Comparison of ENCODE assay signal across 31 cellular contexts in the genomic region with DNA sequence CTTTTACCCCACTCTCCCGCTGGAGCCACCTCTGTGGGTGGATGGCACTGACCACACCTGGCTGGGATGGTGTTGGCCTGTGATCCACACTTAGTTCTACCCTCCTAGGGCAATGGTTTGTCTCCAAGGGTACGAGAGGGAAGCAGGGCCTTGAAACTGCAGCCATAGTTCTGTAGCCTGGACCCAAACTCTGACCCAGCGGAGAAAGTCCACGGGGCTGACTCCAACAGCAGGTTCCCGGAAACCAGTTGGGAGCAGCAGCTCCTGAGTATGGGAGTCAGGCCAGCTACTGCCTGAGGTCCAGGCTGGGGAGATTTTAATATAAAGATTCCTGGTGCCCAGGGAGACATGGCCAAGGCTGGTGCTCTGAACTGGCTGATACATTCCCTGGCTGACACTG. TPM values are rescaled to one million over a fixed set of nuclear protein-coding genes. Genes with fewer than 3 reads are reported as not detected.
A peak's percentile ranks its signal among the peaks of the same experiment; 100 is the strongest.
DNase-seq lines count a peak whose midpoint lies in the region; ATAC-seq, FAIRE-seq and TF ChIP-seq lines count a peak whose summit lies in the region.
"Had no signal": no experiment of that assay in that cellular context is flagged by ENCODE, and none has a peak within 500 bp of the region (broad histone marks: within the 10 kb centered on the region; RNA-seq: fewer than 3 reads in every experiment).

No MANE protein-coding gene starts in this region.

- H3K9ac ChIP-seq in HepG2 (ENCODE audit: insufficient read depth, low read depth, low read length), result no peak overlapping the region

- peaks cover 0 to 5% of the 10 kb centered on the region in 2 experiments; a peak in 1 of 5 replicates for H3K36me3 ChIP-seq in HepG2 (replicated peaks in 1 of 2; ENCODE audit: control insufficient read depth in 1 of 2, insufficient read depth in 2 of 2, low read length in 2 of 2)
- peaks cover 0 to 91% (median 4%) of the 10 kb centered on the region in 6 donors for H3K36me3 ChIP-seq in spleen
- H3K36me3 ChIP-seq: BE2C, SJSA1 had no signal

- no peak overlapping the region for H2AFZ ChIP-seq in HepG2 (ENCODE audit: low read length)

- H3K79me2 ChIP-seq in HepG2 (ENCODE audit: insufficient read depth, low read length), result no peaks in the 10 kb centered on the region

- no peaks in the 10 kb centered on the region for H4K20me1 ChIP-seq in HepG2 (ENCODE audit: insufficient read depth, low read length)

- H3K9me3 ChIP-seq in A549, result no peaks in the 10 kb centered on the region
- H3K9me3 ChIP-seq in HepG2 (ENCODE audit: low read length), result no peaks in the 10 kb centered on the region
- no peaks in the 10 kb centered on the region for H3K9me3 ChIP-seq in spleen
- H3K9me3 ChIP-seq: BE2C, SJSA1, testis had no signal

- ATAC-seq in A549 (no peak), HepG2 (no peak)
- no peak for ATAC-seq in activated naive CD4-positive, alpha-beta T cell treated with anti-CD3 and anti-CD28 coated beads, Interleukin-2, amount 50 U/mL, for 72 hours
- ATAC-seq: left colon had no signal

- POLR2A ChIA-PET in A549 (lab: Yijun Ruan, JAX), result no interaction called here
- POLR2A ChIA-PET in RWPE1 (lab: Yijun Ruan, JAX; ENCODE audit: low non-redundant PET), result no interaction called here
- POLR2A ChIA-PET in HepG2 (lab: Yijun Ruan, JAX), result interaction anchor here (1.3 to 3.9 kb wide), 3 partner anchors 16 to 37 kb away, joined by 5 to 69 read pairs (median 10); no protein-coding TSS in a partner anchor

- H3K36me3 Mint-ChIP-seq in activated naive CD4-positive, alpha-beta T cell treated with anti-CD3 and anti-CD28 coated beads, Interleukin-2, amount 50 U/mL, for 72 hours, result no peaks in the 10 kb centered on the region

- peak overlapping the region; percentile 11 to 92; a peak in 4 of 6 replicates for H3K27ac ChIP-seq in A549
- H3K27ac ChIP-seq in RWPE1, result peak overlapping the region; percentile 100
- peak overlapping the region; percentile 20 for H3K27ac ChIP-seq in HepG2 (ENCODE audit: extremely low read length, insufficient read depth, low read length)
- peak overlapping the region; percentile 9 to 87 (median 70) for H3K27ac ChIP-seq in spleen
- H3K27ac ChIP-seq: SJSA1, testis had no signal

- H3K4me1 ChIP-seq in A549, result peaks cover 64% of the 10 kb centered on the region
- peaks cover 64% of the 10 kb centered on the region for H3K4me1 ChIP-seq in HepG2 (ENCODE audit: insufficient read depth, low read length)
- peaks cover 22 to 98% (median 74%) of the 10 kb centered on the region in 6 donors for H3K4me1 ChIP-seq in spleen
- H3K4me1 ChIP-seq: testis had no signal

- TF ChIP-seq CTCF in A549 (IDR thresholded peaks at IDR 0.05) (no peak), RWPE1 (conservative IDR thresholded peaks at IDR 0.05; ENCODE audit: low read depth) (no peak), HepG2 (CRISPR knock-in tag; IDR thresholded peaks at IDR 0.05) (no peak), spleen (IDR thresholded peaks at IDR 0.05 in 8 of 11, conservative IDR thresholded peaks at IDR 0.05 in 3 of 11) (no peak)

- FAIRE-seq in A549 (lab: Jason Lieb, UNC) (no peak), HepG2 (lab: Jason Lieb, UNC) (no peak)
- FAIRE-seq: colon, G401.6, RCC 7860 had no signal

- H3K27me3 ChIP-seq in HepG2 (ENCODE audit: control insufficient read depth in 1 of 2, insufficient read depth in 2 of 2, low read length in 2 of 2), result no peaks in the 10 kb centered on the region
- H3K27me3 ChIP-seq in spleen (replicated peaks in 1 of 7), result no peaks in the 10 kb centered on the region
- H3K27me3 ChIP-seq: BE2C, SJSA1, testis had no signal

- no TSS peak for BruUV-seq in HepG2 (replicated peaks; lab: Mats Ljungman, UMichigan)

- DNase-seq in A549 (ENCODE audit: low read depth in 1 of 2, low spot score in 1 of 2), result no peak
- no peak for DNase-seq in RWPE1 (ENCODE audit: low spot score)
- no peak for DNase-seq in HepG2 (ENCODE audit: low spot score)
- no peak for DNase-seq in spleen
- no peak for DNase-seq in HCEC 1CT
- DNase-seq in AG20443 (ENCODE audit: low spot score), result no peak
- DNase-seq in HuH-7.5 (ENCODE audit: low spot score), result no peak
- DNase-seq in activated naive CD4-positive, alpha-beta T cell treated with anti-CD3 and anti-CD28 coated beads, Interleukin-2, amount 50 U/mL, for 72 hours (ENCODE audit: low spot score in 2 of 2), result no peak
- DNase-seq: activated CD4-positive, alpha-beta T cell treated with anti-CD3 and anti-CD28 coated beads, Interleukin-2, amount 50 U/mL, for 48 hours; activated CD4-positive, CD25-positive, alpha-beta regulatory T cell; activated CD8-positive, alpha-beta memory T cell treated with anti-CD3 and anti-CD28 coated beads, Interleukin-2, amount 50 U/mL, for 48 hours; activated naive CD4-positive, alpha-beta T cell treated with anti-CD3 and anti-CD28 coated beads, Interleukin-2, amount 10 ng/mL, durations not matched to agents 7 days and 5 days; BE2C; effector memory CD4-positive, alpha-beta T cell; foreskin melanocyte; GOT3; left colon; naive thymus-derived CD8-positive, alpha-beta T cell; NCI-H1092 treated with DMSO at 0.1 percent for 48 hours; NCI-H2029; NCI-H2227 treated with DMSO at 0.1 percent for 48 hours; NCI-H774; retina; stimulated activated CD4-positive, alpha-beta T cell treated with anti-CD3 and anti-CD28 coated beads, Interleukin-2, amount 100 ng/mL, for 48 hours; T-cell; testis had no signal

- in situ Hi-C loops in HepG2 (cut with HindIII; ENCODE audit: extremely low pct_ligation_motif_present, low pct_unique_long_range_greater_than_20kb), result no loop called here

- 94% methylated on average over 4 of the region's 5 CpGs for WGBS in A549 (ENCODE audit: missing lambda C conversion rate)
- WGBS in HepG2 (ENCODE audit: low lambda C conversion rate), result 93% methylated on average over 2 of the region's 5 CpGs
- 56 to 90% (median 80%) methylated on average over 2 to 5 of the region's 5 CpGs for WGBS in spleen, 5 donors

- CTCF ChIA-PET in A549 (lab: Yijun Ruan, JAX), result interaction anchor here (0.6 to 6.8 kb wide), 5 partner anchors 9 to 1032 kb away, joined by 3 to 38 read pairs (median 4); no protein-coding TSS in a partner anchor
- CTCF ChIA-PET in RWPE1 (lab: Yijun Ruan, JAX), result no interaction called here
- CTCF ChIA-PET in HepG2 (lab: Yijun Ruan, JAX; ENCODE audit: low intra/inter-chr PET ratio, low total read pairs), result no interaction called here

- no peaks in the 10 kb centered on the region for H3K9me3 Mint-ChIP-seq in activated naive CD4-positive, alpha-beta T cell treated with anti-CD3 and anti-CD28 coated beads, Interleukin-2, amount 50 U/mL, for 72 hours
- H3K9me3 Mint-ChIP-seq: activated naive CD4-positive, alpha-beta T cell treated with anti-CD3 and anti-CD28 coated beads, Interleukin-2, amount 10 ng/mL, durations not matched to agents 7 days and 5 days; IgD-negative memory B cell; naive thymus-derived CD8-positive, alpha-beta T cell; T-cell had no signal

- H3K27ac Mint-ChIP-seq in activated naive CD4-positive, alpha-beta T cell treated with anti-CD3 and anti-CD28 coated beads, Interleukin-2, amount 50 U/mL, for 72 hours, result no peak overlapping the region
- H3K27ac Mint-ChIP-seq: IgD-negative memory B cell, T-cell had no signal

- H3K4me2 ChIP-seq in A549, result no peak overlapping the region
- no peak overlapping the region for H3K4me2 ChIP-seq in HepG2 (ENCODE audit: low read depth, low read length)

- TF ChIP-seq RAD21 in A549 (conservative IDR thresholded peaks at IDR 0.05 in 1 of 2, IDR thresholded peaks at IDR 0.05 in 1 of 2) (no peak), HepG2 (CRISPR knock-in tag; IDR thresholded peaks at IDR 0.05) (no peak)

- H3K4me3 ChIP-seq in A549, result no peak overlapping the region
- H3K4me3 ChIP-seq in HepG2 (replicated peaks in 1 of 3; ENCODE audit: insufficient read depth in 1 of 3, low read depth in 2 of 3, low read length in 3 of 3), result no peak overlapping the region
- H3K4me3 ChIP-seq in spleen, result no peak overlapping the region
- H3K4me3 ChIP-seq: SJSA1, testis had no signal

- TF ChIP-seq EP300 in A549 (IDR thresholded peaks at IDR 0.05) (no peak), HepG2 (IDR thresholded peaks at IDR 0.05; ENCODE audit: low read depth in 2 of 2, low read length in 2 of 2) (no peak), HepG2 (CRISPR knock-in tag; IDR thresholded peaks at IDR 0.05; ENCODE audit: borderline replicate concordance) (no peak)

- intact Hi-C loops in HepG2 (cut with micrococcal nuclease; ENCODE audit: unreplicated experiment) (no loop called here), spleen (cut with DNase I; ENCODE audit: low total_unique reads) (no loop called here)

- no peak for TF ChIP-seq POLR2A in A549 (IDR thresholded peaks at IDR 0.05; ENCODE audit: low read length)
- TF ChIP-seq POLR2A in HepG2 (IDR thresholded peaks at IDR 0.05; ENCODE audit: insufficient read depth in 1 of 2, low read depth in 2 of 2, low read length in 2 of 2), result no peak
- TF ChIP-seq POLR2A in spleen (IDR thresholded peaks at IDR 0.05), result no peak

RNA-seq across cellular contexts. Expression of a gene that starts 23.6 kb away (rescaled TPM):
- polyA plus RNA-seq in A549 (2011; rRNA removed) (10.8 and 13.1 TPM in 2 replicates), A549 (2017; fragmentation: RNase III; extraction: RNeasy Plus Mini Kit Qiagen cat#74134 plus additional on column Dnase treatment) (27.1 to 37.4 TPM (median 33.5 TPM) in 3 replicates), HepG2 (2011; rRNA removed) (242 and 284 TPM in 2 replicates), spleen (10 to 100 TPM in 2 of 3 donors, 1 to 10 TPM in 1; 9.0 to 66.7 (median 12.2) TPM)
- 52.8 and 65.7 TPM in 2 replicates for polyA plus RNA-seq in A549 (2012; cell fraction: cytosol; rRNA removed)
- 97.7 and 160 TPM in 2 replicates for polyA plus RNA-seq in A549 (2012; cell fraction: nucleus; rRNA removed)
- 11.4 and 19.0 TPM in 2 replicates for polyA minus RNA-seq in A549 (2011; rRNA and poly(A)+ RNA removed)
- total RNA-seq in HepG2 (2016; rRNA removed; fragmentation: Illumina TruSeq; extraction: Trizol) (84.6 and 132 TPM in 2 replicates), spleen (100 to 1,000 TPM in 3 of 7 donors, 10 to 100 TPM in 4; 40.6 to 116 (median 94.6) TPM)
- 43.5 and 50.3 TPM in 2 replicates for total RNA-seq in HepG2 (2016; cell fraction: cytosol; rRNA removed; fragmentation: Illumina TruSeq; extraction: Trizol; ENCODE audit: low read depth)
- 77.0 and 127 TPM in 2 replicates for total RNA-seq in HepG2 (2016; cell fraction: insoluble cytoplasmic fraction; rRNA removed; fragmentation: Illumina TruSeq; extraction: Trizol)
- 144 and 145 TPM in 2 replicates for total RNA-seq in HepG2 (2016; cell fraction: membrane; rRNA removed; fragmentation: Illumina TruSeq; extraction: Trizol)
- 105 and 134 TPM in 2 replicates for total RNA-seq in HepG2 (2016; cell fraction: nucleus; rRNA removed; fragmentation: Illumina TruSeq; extraction: Trizol)
- 101 and 160 TPM in 2 replicates for polyA plus RNA-seq in HepG2 (2011; cell fraction: cytosol; rRNA removed)
- 555 and 802 TPM in 2 replicates for polyA plus RNA-seq in HepG2 (2011; cell fraction: nucleus; rRNA removed)
- 157 and 253 TPM in 2 replicates for polyA plus RNA-seq in HepG2 (2012)
- polyA plus RNA-seq in HepG2 (2016; cell fraction: cytosol; fragmentation: Illumina TruSeq; extraction: Trizol; ENCODE audit: low read depth), result 47.6 and 47.9 TPM in 2 replicates
- polyA plus RNA-seq in HepG2 (2016; cell fraction: insoluble cytoplasmic fraction; fragmentation: Illumina TruSeq; extraction: Trizol; ENCODE audit: low read depth), result 136 and 193 TPM in 2 replicates
- polyA plus RNA-seq in HepG2 (2016; cell fraction: membrane; fragmentation: Illumina TruSeq; extraction: Trizol; ENCODE audit: low read depth), result 144 and 154 TPM in 2 replicates
- polyA plus RNA-seq in HepG2 (2016; cell fraction: nucleus; fragmentation: Illumina TruSeq; extraction: Trizol; ENCODE audit: insufficient read depth, low read depth), result 467 and 522 TPM in 2 replicates
- polyA minus RNA-seq in HepG2 (2011; rRNA and poly(A)+ RNA removed; ENCODE audit: low replicate concordance), result 24.5 and 186 TPM in 2 replicates
- 155 and 166 TPM in 2 replicates for polyA minus RNA-seq in HepG2 (2011; cell fraction: cytosol; rRNA and poly(A)+ RNA removed)
- polyA minus RNA-seq in HepG2 (2011; cell fraction: nucleus; rRNA and poly(A)+ RNA removed), result 97.5 and 127 TPM in 2 replicates
- 1 to 10 TPM in 1 of 2 donors, under 1 TPM in 1; 0.82 to 1.8 TPM for total RNA-seq in activated naive CD4-positive, alpha-beta T cell treated with anti-CD3 and anti-CD28 coated beads, Interleukin-2, amount 50 U/mL, for 72 hours

Comparison
In these comparisons a context has a peak if more than half of its experiments do, and no peak if none do; other contexts are left out.
1. H3K27ac ChIP-seq: peak in every context shown above with its lines; median percentile 100 in RWPE1; 70 in spleen; 52 in A549; 20 in HepG2.
2. RNA of a gene that starts 23.6 kb away (total RNA-seq): 43.5 to 145 TPM in HepG2 and 40.6 to 116 TPM in spleen; 0.82 to 1.8 TPM in activated naive CD4-positive, alpha-beta T cell treated with anti-CD3 and anti-CD28 coated beads, Interleukin-2, amount 50 U/mL, for 72 hours; every median in the first group is over 10 times any median in the second.